In the genomic region with DNA sequence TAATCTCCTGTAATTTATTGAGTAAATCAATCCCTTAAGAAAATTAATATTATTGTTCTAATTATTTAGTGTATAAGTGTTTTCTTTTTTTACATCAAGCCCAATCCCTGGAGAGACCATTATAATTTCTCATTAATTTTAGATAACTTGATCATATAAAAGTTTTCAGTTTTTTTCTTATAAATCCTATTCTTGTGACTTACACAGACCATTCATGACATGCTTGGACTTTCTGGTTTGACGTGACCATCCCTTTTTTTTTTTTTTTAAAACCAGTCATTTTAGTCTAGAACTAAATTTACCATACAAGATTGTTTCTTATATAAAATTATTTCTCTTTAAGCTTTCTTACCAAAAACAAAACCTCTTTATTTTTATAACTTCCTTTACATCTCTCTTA, we compare ENCODE assay signal across 16 cellular contexts. TPM values are rescaled to one million over a fixed set of nuclear protein-coding genes. Genes with fewer than 3 reads are reported as not detected.
DNase-seq lines count a peak whose midpoint lies in the region; ATAC-seq, FAIRE-seq and TF ChIP-seq lines count a peak whose summit lies in the region.
"Had no signal": no experiment of that assay in that cellular context is flagged by ENCODE, and none has a peak within 500 bp of the region (broad histone marks: within the 10 kb centered on the region; RNA-seq: fewer than 3 reads in every experiment).

No MANE protein-coding gene starts in this region.

- no peaks in the 10 kb centered on the region for H3K9me1 ChIP-seq in K562 (ENCODE audit: control insufficient read depth, insufficient read depth, low read length)

- no peak for TF ChIP-seq POLR2A in K562 (conservative IDR thresholded peaks at IDR 0.05)

- no peak for FAIRE-seq in K562 (lab: Jason Lieb, UNC)
- FAIRE-seq: colon had no signal

- peaks cover 63% of the 10 kb centered on the region for H3K9me3 Mint-ChIP-seq in nephron progenitor cell

- H2AFZ ChIP-seq in K562 (ENCODE audit: low read depth, low read length) = no peak overlapping the region

- H3K4me1 ChIP-seq in K562 (replicated peaks in 1 of 2; ENCODE audit: control insufficient read depth in 2 of 2, insufficient read depth in 2 of 2, low read length in 2 of 2) = no peaks in the 10 kb centered on the region

- CTCF ChIA-PET in K562 (lab: Yijun Ruan, JAX; ENCODE audit: low intra/inter-chr PET ratio) = no interaction called here

- peaks cover 18% of the 10 kb centered on the region for H3K36me3 Mint-ChIP-seq in nephron progenitor cell (ENCODE audit: low read depth)

- H3K4me2 ChIP-seq in K562 (ENCODE audit: insufficient read depth, low read length) = no peak overlapping the region

- no TSS peak for BruUV-seq in K562 (replicated peaks; lab: Mats Ljungman, UMichigan)

- no peak overlapping the region for H3K4me3 Mint-ChIP-seq in nephron progenitor cell
- H3K4me3 Mint-ChIP-seq: B cell, H9 had no signal

- no peaks in the 10 kb centered on the region for H4K20me1 ChIP-seq in K562 (replicated peaks; ENCODE audit: control insufficient read depth, insufficient read depth, low read length)

- WGBS in K562 (ENCODE audit: insufficient coverage, low coverage, missing lambda C conversion rate) = no CpG with 5 or more reads among the region's 1 CpG

- intact Hi-C loops in K562 (cut with micrococcal nuclease) = no loop called here

- H3K4me3 ChIP-seq in K562 = no peak overlapping the region
- H3K4me3 ChIP-seq: Peyer's patch had no signal

- POLR2A ChIA-PET in K562 (lab: Yijun Ruan, JAX) = no interaction called here

- H3K9me3 ChIP-seq in K562 (replicated peaks; ENCODE audit: control insufficient read depth, insufficient read depth, low read depth, low read length) = no peaks in the 10 kb centered on the region

- no peak overlapping the region for H3K9ac ChIP-seq in K562 (ENCODE audit: insufficient read depth in 1 of 2, low read depth in 2 of 2, low read length in 2 of 2)

- TF ChIP-seq RAD21 in K562 (CRISPR knock-in tag; conservative IDR thresholded peaks at IDR 0.05 in 1 of 2, IDR thresholded peaks at IDR 0.05 in 1 of 2) = no peak

- H3K4me1 Mint-ChIP-seq in nephron progenitor cell = no peaks in the 10 kb centered on the region
- H3K4me1 Mint-ChIP-seq: H9 had no signal

- no peak overlapping the region for H3K27ac ChIP-seq in K562 (ENCODE audit: extremely low read depth, low read depth, low read length)
- H3K27ac ChIP-seq: Peyer's patch had no signal

- peaks cover 8% of the 10 kb centered on the region for H3K27me3 Mint-ChIP-seq in nephron progenitor cell (ENCODE audit: low read depth, poor library complexity)
- H3K27me3 Mint-ChIP-seq: B cell, progenitor cell of endocrine pancreas had no signal

- H3K27ac Mint-ChIP-seq in nephron progenitor cell = no peak overlapping the region
- H3K27ac Mint-ChIP-seq: B cell, H9, progenitor cell of endocrine pancreas had no signal

- H3K79me2 ChIP-seq in K562 (ENCODE audit: control insufficient read depth, insufficient read depth, low read length) = no peaks in the 10 kb centered on the region

- TF ChIP-seq EP300 in K562 (IDR thresholded peaks at IDR 0.05; ENCODE audit: low read length) = no peak

- in situ Hi-C loops in K562 (cut with MboI) = no loop called here

- H3K36me3 ChIP-seq in K562 (ENCODE audit: control insufficient read depth, insufficient read depth, low read length) = no peaks in the 10 kb centered on the region
- H3K36me3 ChIP-seq: Peyer's patch had no signal

- ATAC-seq in K562 = no peak
- ATAC-seq in HG02798 (IDR thresholded peaks at IDR 0.05; ENCODE audit: poor library complexity, unreplicated experiment) = no peak
- no peak for ATAC-seq in HG02610 (IDR thresholded peaks at IDR 0.05; ENCODE audit: unreplicated experiment)
- ATAC-seq: activated CD4-positive, CD25-positive, alpha-beta regulatory T cell treated with anti-CD3 and anti-CD28 coated beads, Interleukin-2, amount 50 U/mL, for 24 hours had no signal

- peak; percentile 7 for DNase-seq in SIG-M5 treated with dmso at 0.1 percent for 504 hours (lab: John Stamatoyannopoulos, UW; ENCODE audit: unreplicated experiment)
- no peak for DNase-seq in SIG-M5 (lab: John Stamatoyannopoulos, UW)
- DNase-seq in NAMALWA (ENCODE audit: low spot score) = peak; percentile 67
- peak in 1 of 4 experiments; percentile 20 for DNase-seq in K562 (ENCODE audit: extremely low read depth in 1 of 4, low spot score in 3 of 4)
- DNase-seq in nephron progenitor cell = peak; percentile 3
- DNase-seq in Ammon's horn (ENCODE audit: low spot score) = no peak
- DNase-seq: activated effector memory CD4-positive, alpha-beta T cell treated with Interleukin-2 at 50 U/mL for 16 hours; H9; Peyer's patch; stimulated activated CD4-positive, alpha-beta T cell treated with anti-CD3 and anti-CD28 coated beads, Interleukin-4, amount 100 ng/mL, for 24 hours had no signal

- TF ChIP-seq CTCF in K562 (IDR thresholded peaks at IDR 0.05 in 2 of 3, conservative IDR thresholded peaks at IDR 0.05 in 1 of 3; ENCODE audit: insufficient read depth in 2 of 3, low read depth in 1 of 3, low read length in 3 of 3) = no peak
- TF ChIP-seq CTCF in nephron progenitor cell (IDR thresholded peaks at IDR 0.05) = no peak

- H3K27me3 ChIP-seq in K562 (ENCODE audit: control insufficient read depth in 2 of 2, insufficient read depth in 2 of 2, low read length in 2 of 2) = no peaks in the 10 kb centered on the region
- H3K27me3 ChIP-seq: Peyer's patch had no signal

TF ChIP-seq in K562, 482 proteins besides CTCF, POLR2A, EP300 and RAD21:
- TF ChIP-seq PML (IDR thresholded peaks at IDR 0.05; ENCODE audit: low read length) = no peak
- TF ChIP-seq, protein P1, sequence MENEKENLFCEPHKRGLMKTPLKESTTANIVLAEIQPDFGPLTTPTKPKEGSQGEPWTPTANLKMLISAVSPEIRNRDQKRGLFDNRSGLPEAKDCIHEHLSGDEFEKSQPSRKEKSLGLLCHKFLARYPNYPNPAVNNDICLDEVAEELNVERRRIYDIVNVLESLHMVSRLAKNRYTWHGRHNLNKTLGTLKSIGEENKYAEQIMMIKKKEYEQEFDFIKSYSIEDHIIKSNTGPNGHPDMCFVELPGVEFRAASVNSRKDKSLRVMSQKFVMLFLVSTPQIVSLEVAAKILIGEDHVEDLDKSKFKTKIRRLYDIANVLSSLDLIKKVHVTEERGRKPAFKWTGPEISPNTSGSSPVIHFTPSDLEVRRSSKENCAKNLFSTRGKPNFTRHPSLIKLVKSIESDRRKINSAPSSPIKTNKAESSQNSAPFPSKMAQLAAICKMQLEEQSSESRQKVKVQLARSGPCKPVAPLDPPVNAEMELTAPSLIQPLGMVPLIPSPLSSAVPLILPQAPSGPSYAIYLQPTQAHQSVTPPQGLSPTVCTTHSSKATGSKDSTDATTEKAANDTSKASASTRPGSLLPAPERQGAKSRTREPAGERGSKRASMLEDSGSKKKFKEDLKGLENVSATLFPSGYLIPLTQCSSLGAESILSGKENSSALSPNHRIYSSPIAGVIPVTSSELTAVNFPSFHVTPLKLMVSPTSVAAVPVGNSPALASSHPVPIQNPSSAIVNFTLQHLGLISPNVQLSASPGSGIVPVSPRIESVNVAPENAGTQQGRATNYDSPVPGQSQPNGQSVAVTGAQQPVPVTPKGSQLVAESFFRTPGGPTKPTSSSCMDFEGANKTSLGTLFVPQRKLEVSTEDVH (IDR thresholded peaks at IDR 0.05; ENCODE audit: low read depth, partially characterized antibody) = no peak
- TF ChIP-seq MTA2 (IDR thresholded peaks at IDR 0.05; ENCODE audit: low read depth) = no peak
- 0 out of 2 replicates have a peak, but pooled peaks have one; percentile 37 for TF ChIP-seq ZNF384 (IDR thresholded peaks at IDR 0.05; ENCODE audit: low read depth, low read length)
- peak; percentile 83 for TF ChIP-seq ZFP36 (IDR thresholded peaks at IDR 0.05; ENCODE audit: low read depth, low read length, partially characterized antibody)
TF ChIP-seq in K562: peak in this region for 2.

RNA-seq across cellular contexts. Expression of gene MTRF1, which starts 5.4 kb away (rescaled TPM):
- total RNA-seq in K562 (2011; cell fraction: chromatin; rRNA removed; ENCODE audit: low replicate concordance) = 42.8 and 88.7 TPM in 2 replicates
- total RNA-seq in K562 (2011; cell fraction: nucleolus; rRNA removed) = 18.0 and 18.7 TPM in 2 replicates
- total RNA-seq in K562 (2011; cell fraction: nucleoplasm; rRNA removed) = 27.5 and 40.8 TPM in 2 replicates
- total RNA-seq in K562 (2014; rRNA removed) (12.5 and 14.0 TPM in 2 replicates), K562 (2014; rRNA removed; fragmentation: Illumina TruSeq; extraction: Trizol) (21.4 and 25.1 TPM in 2 replicates), K562 (2015; rRNA removed; fragmentation: Illumina TruSeq; extraction: Trizol) (16.8 and 18.8 TPM in 2 replicates), K562 (2021) (13.0 and 15.1 TPM in 2 replicates)
- polyA plus RNA-seq in K562 (2011; rRNA removed) (25.2 and 33.7 TPM in 2 replicates), K562 (2014; fragmentation: Illumina TruSeq; extraction: Trizol) (17.6 and 20.6 TPM in 2 replicates), K562 (2014; fragmentation: Nextera tagmentation; extraction: Ambion mirVana) (10 to 100 TPM; 19.0 to 20.7 TPM), K562 (2014; rRNA removed) (20.1 and 25.5 TPM in 2 replicates)
- polyA plus RNA-seq in K562 (2011; cell fraction: cytosol; rRNA removed) = 6.1 and 9.4 TPM in 2 replicates
- polyA plus RNA-seq in K562 (2011; cell fraction: nucleus; rRNA removed) = 24.9 and 30.7 TPM in 2 replicates
- 9.2 and 12.8 TPM in 2 replicates for polyA plus RNA-seq in K562 (2012)
- 29.5 and 36.6 TPM in 2 replicates for polyA minus RNA-seq in K562 (2011; rRNA and poly(A)+ RNA removed)
- polyA minus RNA-seq in K562 (2011; cell fraction: cytosol; rRNA and poly(A)+ RNA removed) = 10.2 and 16.1 TPM in 2 replicates
- 12.1 and 18.9 TPM in 2 replicates for polyA minus RNA-seq in K562 (2011; cell fraction: nucleus; rRNA and poly(A)+ RNA removed)

RNA-seq across cellular contexts. Expression of gene NAA16, which starts 42.3 kb away (rescaled TPM):
- 22.6 and 69.7 TPM in 2 replicates for total RNA-seq in K562 (2011; cell fraction: chromatin; rRNA removed; ENCODE audit: low replicate concordance)
- 8.0 and 12.6 TPM in 2 replicates for total RNA-seq in K562 (2011; cell fraction: nucleolus; rRNA removed)
- total RNA-seq in K562 (2011; cell fraction: nucleoplasm; rRNA removed) = 20.5 and 22.8 TPM in 2 replicates
- total RNA-seq in K562 (2014; rRNA removed) (5.7 and 6.2 TPM in 2 replicates), K562 (2014; rRNA removed; fragmentation: Illumina TruSeq; extraction: Trizol) (12.8 and 15.7 TPM in 2 replicates), K562 (2015; rRNA removed; fragmentation: Illumina TruSeq; extraction: Trizol) (11.9 and 12.0 TPM in 2 replicates), K562 (2021) (11.3 and 13.6 TPM in 2 replicates)
- polyA plus RNA-seq in K562 (2011; rRNA removed) (12.0 and 12.8 TPM in 2 replicates), K562 (2014; fragmentation: Illumina TruSeq; extraction: Trizol) (11.4 and 18.2 TPM in 2 replicates), K562 (2014; fragmentation: Nextera tagmentation; extraction: Ambion mirVana) (1 to 10 TPM; 3.7 to 3.9 TPM), K562 (2014; rRNA removed) (9.4 and 11.2 TPM in 2 replicates)
- polyA plus RNA-seq in K562 (2011; cell fraction: cytosol; rRNA removed) = 1.7 and 5.0 TPM in 2 replicates
- polyA plus RNA-seq in K562 (2011; cell fraction: nucleus; rRNA removed) = 15.9 and 16.4 TPM in 2 replicates
- 5.9 and 6.6 TPM in 2 replicates for polyA plus RNA-seq in K562 (2012)
- polyA minus RNA-seq in K562 (2011; rRNA and poly(A)+ RNA removed) = 14.1 and 20.2 TPM in 2 replicates
- 9.9 and 11.7 TPM in 2 replicates for polyA minus RNA-seq in K562 (2011; cell fraction: cytosol; rRNA and poly(A)+ RNA removed)
- 16.7 and 21.1 TPM in 2 replicates for polyA minus RNA-seq in K562 (2011; cell fraction: nucleus; rRNA and poly(A)+ RNA removed)

Comparison
In these comparisons a context has a peak if more than half of its experiments do, and no peak if none do; other contexts are left out.
1. DNase-seq: peak in SIG-M5 treated with dmso at 0.1 percent for 504 hours (single experiment), NAMALWA (single experiment) and nephron progenitor cell (single experiment); none in SIG-M5 (single experiment) and Ammon's horn (single experiment).